Comparison of ENCODE assay signal across 25 cellular contexts in genomic region chr2:88698027-88698413, GRCh38. TPM values are rescaled to one million over a fixed set of nuclear protein-coding genes. Genes with fewer than 3 reads are reported as not detected.
DNase-seq lines count a peak whose midpoint lies in the region; ATAC-seq and TF ChIP-seq lines count a peak whose summit lies in the region.
"Had no signal": no experiment of that assay in that cellular context is flagged by ENCODE, and none has a peak within 500 bp of the region (broad histone marks: within the 10 kb centered on the region; RNA-seq: fewer than 3 reads in every experiment).

No MANE protein-coding gene starts in this region.

- H3K4me3 Mint-ChIP-seq in CD8-positive, alpha-beta T cell = no peak overlapping the region
- H3K4me3 Mint-ChIP-seq in dendritic cell treated with granulocyte-macrophage colony-stimulating factor and Interleukin-4, amounts not matched to agents 40 ng/mL and 50 ng/mL, for 4 days = no peak overlapping the region
- peak overlapping the region in 6 of 10 donors; percentile 20 to 61 (median 59) for H3K4me3 Mint-ChIP-seq in naive thymus-derived CD8-positive, alpha-beta T cell
- no peak overlapping the region for H3K4me3 Mint-ChIP-seq in activated CD4-positive, alpha-beta T cell treated with anti-CD3 and anti-CD28 coated beads, Interleukin-2, amount 10 ng/mL, durations not matched to agents 7 days and 5 days

- TF ChIP-seq CTCF in CD8-positive, alpha-beta T cell (IDR thresholded peaks at IDR 0.05) = no peak

- H3K9me3 Mint-ChIP-seq in CD8-positive, alpha-beta T cell = no peaks in the 10 kb centered on the region
- H3K9me3 Mint-ChIP-seq in dendritic cell treated with granulocyte-macrophage colony-stimulating factor and Interleukin-4, amounts not matched to agents 40 ng/mL and 50 ng/mL, for 4 days = peaks cover 9% of the 10 kb centered on the region
- H3K9me3 Mint-ChIP-seq in naive thymus-derived CD8-positive, alpha-beta T cell = no peaks in the 10 kb centered on the region
- peaks cover 3% of the 10 kb centered on the region for H3K9me3 Mint-ChIP-seq in activated CD4-positive, alpha-beta T cell treated with anti-CD3 and anti-CD28 coated beads, Interleukin-2, amount 10 ng/mL, durations not matched to agents 7 days and 5 days
- H3K9me3 Mint-ChIP-seq: CD4-positive, alpha-beta memory T cell; effector memory CD8-positive, alpha-beta T cell; IgD-negative memory B cell had no signal

- peaks cover 27% of the 10 kb centered on the region for H3K4me1 ChIP-seq in CD8-positive, alpha-beta T cell (ENCODE audit: insufficient read depth, low read length)

- H3K27me3 ChIP-seq in CD8-positive, alpha-beta T cell (ENCODE audit: insufficient read depth, low read length) = no peaks in the 10 kb centered on the region
- H3K27me3 ChIP-seq: heart left ventricle, Peyer's patch had no signal

- CTCF ChIA-PET in CD8-positive, alpha-beta T cell (lab: Charles Lee) = interaction anchor here (2.1 kb wide), 1 partner anchor 26 kb away, joined by 6 read pairs; no protein-coding TSS in a partner anchor
- CTCF ChIA-PET in activated CD4-positive, alpha-beta T cell treated with anti-CD3 and anti-CD28 coated beads, Interleukin-2, amount 10 ng/mL, durations not matched to agents 7 days and 5 days (lab: Charles Lee) = interaction anchor here (1.1 kb wide), 1 partner anchor 36 kb away, joined by 3 read pairs; no protein-coding TSS in a partner anchor

- POLR2A ChIA-PET in CD8-positive, alpha-beta T cell (lab: Charles Lee) = interaction anchor here (0.6 kb wide), 1 partner anchor 648 kb away, joined by 3 read pairs; no protein-coding TSS in a partner anchor
- POLR2A ChIA-PET in naive thymus-derived CD8-positive, alpha-beta T cell (lab: Charles Lee) = no interaction called here
- POLR2A ChIA-PET in activated CD4-positive, alpha-beta T cell treated with anti-CD3 and anti-CD28 coated beads, Interleukin-2, amount 10 ng/mL, durations not matched to agents 7 days and 5 days (lab: Charles Lee) = no interaction called here

- peaks cover 56% of the 10 kb centered on the region for H3K4me1 Mint-ChIP-seq in CD8-positive, alpha-beta T cell (ENCODE audit: low read depth)
- H3K4me1 Mint-ChIP-seq in dendritic cell treated with granulocyte-macrophage colony-stimulating factor and Interleukin-4, amounts not matched to agents 40 ng/mL and 50 ng/mL, for 4 days (ENCODE audit: low read depth) = peaks cover 21% of the 10 kb centered on the region
- H3K4me1 Mint-ChIP-seq in naive thymus-derived CD8-positive, alpha-beta T cell = peaks cover 33 to 56% (median 50%) of the 10 kb centered on the region in 4 donors
- H3K4me1 Mint-ChIP-seq in activated CD4-positive, alpha-beta T cell treated with anti-CD3 and anti-CD28 coated beads, Interleukin-2, amount 10 ng/mL, durations not matched to agents 7 days and 5 days = peaks cover 30% of the 10 kb centered on the region

- peaks cover 48% of the 10 kb centered on the region for H3K36me3 Mint-ChIP-seq in CD8-positive, alpha-beta T cell
- peaks cover 35% of the 10 kb centered on the region for H3K36me3 Mint-ChIP-seq in dendritic cell treated with granulocyte-macrophage colony-stimulating factor and Interleukin-4, amounts not matched to agents 40 ng/mL and 50 ng/mL, for 4 days (ENCODE audit: low read depth)
- H3K36me3 Mint-ChIP-seq in naive thymus-derived CD8-positive, alpha-beta T cell = peaks cover 0 to 42% (median 28%) of the 10 kb centered on the region in 3 donors
- peaks cover 43% of the 10 kb centered on the region for H3K36me3 Mint-ChIP-seq in activated CD4-positive, alpha-beta T cell treated with anti-CD3 and anti-CD28 coated beads, Interleukin-2, amount 10 ng/mL, durations not matched to agents 7 days and 5 days (ENCODE audit: low read depth)

- peak overlapping the region; percentile 82 for H3K27ac Mint-ChIP-seq in CD8-positive, alpha-beta T cell
- H3K27ac Mint-ChIP-seq in dendritic cell treated with granulocyte-macrophage colony-stimulating factor and Interleukin-4, amounts not matched to agents 40 ng/mL and 50 ng/mL, for 4 days = peak overlapping the region; percentile 8
- peak overlapping the region; percentile 77 to 92 (median 86) for H3K27ac Mint-ChIP-seq in naive thymus-derived CD8-positive, alpha-beta T cell
- no peak overlapping the region for H3K27ac Mint-ChIP-seq in activated CD4-positive, alpha-beta T cell treated with anti-CD3 and anti-CD28 coated beads, Interleukin-2, amount 10 ng/mL, durations not matched to agents 7 days and 5 days

- no peaks in the 10 kb centered on the region for H3K27me3 Mint-ChIP-seq in CD8-positive, alpha-beta T cell (ENCODE audit: low read depth)
- H3K27me3 Mint-ChIP-seq in dendritic cell treated with granulocyte-macrophage colony-stimulating factor and Interleukin-4, amounts not matched to agents 40 ng/mL and 50 ng/mL, for 4 days = no peaks in the 10 kb centered on the region
- no peaks in the 10 kb centered on the region for H3K27me3 Mint-ChIP-seq in naive thymus-derived CD8-positive, alpha-beta T cell
- no peaks in the 10 kb centered on the region for H3K27me3 Mint-ChIP-seq in activated CD4-positive, alpha-beta T cell treated with anti-CD3 and anti-CD28 coated beads, Interleukin-2, amount 10 ng/mL, durations not matched to agents 7 days and 5 days
- H3K27me3 Mint-ChIP-seq: activated CD4-positive, alpha-beta T cell treated with anti-CD3 and anti-CD28 coated beads for 36 hours; CD4-positive, alpha-beta memory T cell; effector memory CD8-positive, alpha-beta T cell; IgD-negative memory B cell had no signal

- no peak for ATAC-seq in CD8-positive, alpha-beta T cell
- ATAC-seq in naive thymus-derived CD8-positive, alpha-beta T cell = no peak
- ATAC-seq: right cardiac atrium had no signal

- peaks cover 11% of the 10 kb centered on the region for H3K36me3 ChIP-seq in CD8-positive, alpha-beta T cell (ENCODE audit: insufficient read depth, low read length)

- intact Hi-C loops in CD8-positive, alpha-beta T cell (cut with DNase I, micrococcal nuclease) = loop anchor here in 1 of 2 experiments (10.0 kb wide), 1 partner anchor 643 kb away; the partner anchor contains the start of gene KRCC1
- intact Hi-C loops in dendritic cell treated with granulocyte-macrophage colony-stimulating factor and Interleukin-4, amounts not matched to agents 40 ng/mL and 50 ng/mL, for 4 days (cut with micrococcal nuclease) = no loop called here

- in situ Hi-C loops in ACHN (cut with HindIII; ENCODE audit: low pct_ligation_motif_present, low pct_unique_long_range_greater_than_20kb, low sequenced_read_pairs) = no loop called here

- H3K4me3 ChIP-seq in CD8-positive, alpha-beta T cell (ENCODE audit: low read depth, low read length) = no peak overlapping the region
- H3K4me3 ChIP-seq: GM23248, heart left ventricle, SK-N-MC had no signal

- DNase-seq in CD8-positive, alpha-beta T cell = no peak
- DNase-seq in NCI-H146 (lab: John Stamatoyannopoulos, UW) = peak; percentile 66
- DNase-seq in naive thymus-derived CD8-positive, alpha-beta T cell = no peak
- no peak for DNase-seq in activated CD4-positive, alpha-beta T cell treated with anti-CD3 and anti-CD28 coated beads, Interleukin-2, amount 10 ng/mL, durations not matched to agents 7 days and 5 days
- no peak for DNase-seq in NCI-H1092 treated with DMSO at 0.1 percent for 48 hours (lab: John Stamatoyannopoulos, UW)
- DNase-seq in SHP77 treated with DMSO at 0.1 percent for 48 hours (lab: John Stamatoyannopoulos, UW) = no peak
- no peak for DNase-seq in ACHN
- DNase-seq: activated CD4-positive, alpha-beta T cell treated with anti-CD3 and anti-CD28 coated beads for 36 hours; activated gamma-delta T cell treated with Interleukin-2 at 50 U/mL for 16 hours; aorta; cerebellar nuclear complex; DND-41; effector memory CD8-positive, alpha-beta T cell; GM23248; heart left ventricle; mammary epithelial cell; MV-4-11; NCI-H2081 treated with DMSO at 0.1 percent for 48 hours; NCI-H69; right cardiac atrium had no signal

- H3K9me3 ChIP-seq in CD8-positive, alpha-beta T cell (ENCODE audit: low read length) = no peaks in the 10 kb centered on the region
- H3K9me3 ChIP-seq: heart left ventricle, Peyer's patch had no signal

- H3K27ac ChIP-seq in CD8-positive, alpha-beta T cell (ENCODE audit: low read depth, low read length) = peak overlapping the region; percentile 0
- H3K27ac ChIP-seq: GM23248, SK-N-MC had no signal

RNA-seq across cellular contexts. Expression of gene RPIA, which starts 6.5 kb away (rescaled TPM):
- 10 to 100 TPM; 26.5 to 27.5 TPM for total RNA-seq in CD8-positive, alpha-beta T cell
- total RNA-seq in naive thymus-derived CD8-positive, alpha-beta T cell = 10 to 100 TPM; 31.6 to 31.8 TPM
- 10 to 100 TPM; 59.7 to 72.8 (median 64.9) TPM for polyA plus RNA-seq in naive thymus-derived CD8-positive, alpha-beta T cell
- 10 to 100 TPM; 34.3 to 41.6 TPM for total RNA-seq in activated CD4-positive, alpha-beta T cell treated with anti-CD3 and anti-CD28 coated beads, Interleukin-2, amount 10 ng/mL, durations not matched to agents 7 days and 5 days

Comparison
In these comparisons a context has a peak if more than half of its experiments do, and no peak if none do; other contexts are left out.
1. H3K4me3 Mint-ChIP-seq: peak in naive thymus-derived CD8-positive, alpha-beta T cell (6 of 10); none in CD8-positive, alpha-beta T cell (single experiment), dendritic cell treated with granulocyte-macrophage colony-stimulating factor and Interleukin-4, amounts not matched to agents 40 ng/mL and 50 ng/mL, for 4 days (single experiment) and activated CD4-positive, alpha-beta T cell treated with anti-CD3 and anti-CD28 coated beads, Interleukin-2, amount 10 ng/mL, durations not matched to agents 7 days and 5 days (single experiment).